1 cellular context compared by ENCODE assay signal in genomic region chr4:154039435-154040061, GRCh38.
TF ChIP-seq lines count a peak whose summit lies in the region.

No MANE protein-coding gene starts in this region.

TF ChIP-seq in HEK293, 187 proteins besides CTCF, POLR2A, EP300 and RAD21 (continued from another document and continues in another):
- TF ChIP-seq, protein P1, sequence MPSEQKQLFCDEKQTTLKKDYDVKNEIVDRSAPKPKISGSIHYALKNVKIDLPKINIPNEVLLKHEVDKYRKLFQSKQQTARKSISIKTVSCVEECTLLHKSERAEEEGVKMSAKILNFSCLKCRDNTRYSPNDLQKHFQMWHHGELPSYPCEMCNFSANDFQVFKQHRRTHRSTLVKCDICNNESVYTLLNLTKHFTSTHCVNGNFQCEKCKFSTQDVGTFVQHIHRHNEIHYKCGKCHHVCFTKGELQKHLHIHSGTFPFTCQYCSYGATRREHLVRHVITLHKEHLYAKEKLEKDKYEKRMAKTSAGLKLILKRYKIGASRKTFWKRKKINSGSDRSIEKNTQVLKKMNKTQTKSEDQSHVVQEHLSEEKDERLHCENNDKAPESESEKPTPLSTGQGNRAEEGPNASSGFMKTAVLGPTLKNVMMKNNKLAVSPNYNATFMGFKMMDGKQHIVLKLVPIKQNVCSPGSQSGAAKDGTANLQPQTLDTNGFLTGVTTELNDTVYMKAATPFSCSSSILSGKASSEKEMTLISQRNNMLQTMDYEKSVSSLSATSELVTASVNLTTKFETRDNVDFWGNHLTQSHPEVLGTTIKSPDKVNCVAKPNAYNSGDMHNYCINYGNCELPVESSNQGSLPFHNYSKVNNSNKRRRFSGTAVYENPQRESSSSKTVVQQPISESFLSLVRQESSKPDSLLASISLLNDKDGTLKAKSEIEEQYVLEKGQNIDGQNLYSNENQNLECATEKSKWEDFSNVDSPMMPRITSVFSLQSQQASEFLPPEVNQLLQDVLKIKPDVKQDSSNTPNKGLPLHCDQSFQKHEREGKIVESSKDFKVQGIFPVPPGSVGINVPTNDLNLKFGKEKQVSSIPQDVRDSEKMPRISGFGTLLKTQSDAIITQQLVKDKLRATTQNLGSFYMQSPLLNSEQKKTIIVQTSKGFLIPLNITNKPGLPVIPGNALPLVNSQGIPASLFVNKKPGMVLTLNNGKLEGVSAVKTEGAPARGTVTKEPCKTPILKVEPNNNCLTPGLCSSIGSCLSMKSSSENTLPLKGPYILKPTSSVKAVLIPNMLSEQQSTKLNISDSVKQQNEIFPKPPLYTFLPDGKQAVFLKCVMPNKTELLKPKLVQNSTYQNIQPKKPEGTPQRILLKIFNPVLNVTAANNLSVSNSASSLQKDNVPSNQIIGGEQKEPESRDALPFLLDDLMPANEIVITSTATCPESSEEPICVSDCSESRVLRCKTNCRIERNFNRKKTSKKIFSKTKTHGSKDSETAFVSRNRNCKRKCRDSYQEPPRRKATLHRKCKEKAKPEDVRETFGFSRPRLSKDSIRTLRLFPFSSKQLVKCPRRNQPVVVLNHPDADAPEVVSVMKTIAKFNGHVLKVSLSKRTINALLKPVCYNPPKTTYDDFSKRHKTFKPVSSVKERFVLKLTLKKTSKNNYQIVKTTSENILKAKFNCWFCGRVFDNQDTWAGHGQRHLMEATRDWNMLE (tag by site-specific recombination; conservative IDR thresholded peaks at IDR 0.05; ENCODE audit: low read depth): no peak
- TF ChIP-seq GLI2 (tag by site-specific recombination; IDR thresholded peaks at IDR 0.05; ENCODE audit: borderline replicate concordance, low read depth) (no peak), ZNF670 (tag by site-specific recombination; IDR thresholded peaks at IDR 0.05; ENCODE audit: low read depth) (no peak), MZF1 (tag by site-specific recombination; IDR thresholded peaks at IDR 0.05; ENCODE audit: borderline replicate concordance) (peak; percentile 18; the same call in 1 of the 2 replicates), ZNF362 (tag by site-specific recombination; IDR thresholded peaks at IDR 0.05) (peak; percentile 49; the same call in 1 of the 2 replicates), ZNF175 (tag by site-specific recombination; IDR thresholded peaks at IDR 0.05) (no peak), KLF7 (tag by site-specific recombination; IDR thresholded peaks at IDR 0.05; ENCODE audit: borderline replicate concordance) (no peak), ZNF660 (tag by site-specific recombination; IDR thresholded peaks at IDR 0.05) (no peak), OSR2 (tag by site-specific recombination; IDR thresholded peaks at IDR 0.05) (peak; percentile 88), HOXA7 (CRISPR knock-in tag; IDR thresholded peaks at IDR 0.05; ENCODE audit: borderline replicate concordance) (no peak), ZNF488 (tag by site-specific recombination; IDR thresholded peaks at IDR 0.05) (no peak), ZNF610 (tag by site-specific recombination; IDR thresholded peaks at IDR 0.05; ENCODE audit: borderline replicate concordance) (peak; percentile 59; the same call in 1 of the 2 replicates), SCRT2 (tag by site-specific recombination; IDR thresholded peaks at IDR 0.05) (0 out of 2 replicates have a peak, but pooled peaks have one; percentile 9), SP7 (tag by site-specific recombination; IDR thresholded peaks at IDR 0.05) (peak; percentile 86), ZNF426 (tag by site-specific recombination; IDR thresholded peaks at IDR 0.05) (no peak), ZNF121 (tag by site-specific recombination; IDR thresholded peaks at IDR 0.05) (no peak), ZNF658 (tag by site-specific recombination; IDR thresholded peaks at IDR 0.05) (no peak), ZNF473 (tag by site-specific recombination; IDR thresholded peaks at IDR 0.05) (no peak), ZNF48 (tag by site-specific recombination; IDR thresholded peaks at IDR 0.05) (no peak), ZNF266 (tag by site-specific recombination; IDR thresholded peaks at IDR 0.05; ENCODE audit: low read depth) (no peak), PBX3 (CRISPR knock-in tag; IDR thresholded peaks at IDR 0.05) (no peak), ZNF777 (tag by site-specific recombination; IDR thresholded peaks at IDR 0.05; ENCODE audit: borderline replicate concordance) (no peak), ZNF785 (tag by site-specific recombination; IDR thresholded peaks at IDR 0.05) (no peak), ZNF664 (tag by site-specific recombination; IDR thresholded peaks at IDR 0.05) (no peak), FEZF1 (tag by site-specific recombination; IDR thresholded peaks at IDR 0.05) (peak; percentile 84), ZNF561 (tag by site-specific recombination; IDR thresholded peaks at IDR 0.05; ENCODE audit: borderline replicate concordance) (0 out of 2 replicates have a peak, but pooled peaks have one; percentile 28), ZNF707 (tag by site-specific recombination; IDR thresholded peaks at IDR 0.05) (no peak), ZNF626 (tag by site-specific recombination; IDR thresholded peaks at IDR 0.05) (no peak), ZNF510 (tag by site-specific recombination; IDR thresholded peaks at IDR 0.05; ENCODE audit: insufficient replicate concordance) (no peak), ZNF366 (tag by site-specific recombination; conservative IDR thresholded peaks at IDR 0.05) (peak; percentile 76), ZBTB17 (tag by site-specific recombination; IDR thresholded peaks at IDR 0.05) (peak; percentile 53; the same call in 1 of the 2 replicates)
- TF ChIP-seq, protein P2, sequence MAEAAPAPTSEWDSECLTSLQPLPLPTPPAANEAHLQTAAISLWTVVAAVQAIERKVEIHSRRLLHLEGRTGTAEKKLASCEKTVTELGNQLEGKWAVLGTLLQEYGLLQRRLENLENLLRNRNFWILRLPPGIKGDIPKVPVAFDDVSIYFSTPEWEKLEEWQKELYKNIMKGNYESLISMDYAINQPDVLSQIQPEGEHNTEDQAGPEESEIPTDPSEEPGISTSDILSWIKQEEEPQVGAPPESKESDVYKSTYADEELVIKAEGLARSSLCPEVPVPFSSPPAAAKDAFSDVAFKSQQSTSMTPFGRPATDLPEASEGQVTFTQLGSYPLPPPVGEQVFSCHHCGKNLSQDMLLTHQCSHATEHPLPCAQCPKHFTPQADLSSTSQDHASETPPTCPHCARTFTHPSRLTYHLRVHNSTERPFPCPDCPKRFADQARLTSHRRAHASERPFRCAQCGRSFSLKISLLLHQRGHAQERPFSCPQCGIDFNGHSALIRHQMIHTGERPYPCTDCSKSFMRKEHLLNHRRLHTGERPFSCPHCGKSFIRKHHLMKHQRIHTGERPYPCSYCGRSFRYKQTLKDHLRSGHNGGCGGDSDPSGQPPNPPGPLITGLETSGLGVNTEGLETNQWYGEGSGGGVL (tag by site-specific recombination; IDR thresholded peaks at IDR 0.05): no peak
- TF ChIP-seq, protein P3, sequence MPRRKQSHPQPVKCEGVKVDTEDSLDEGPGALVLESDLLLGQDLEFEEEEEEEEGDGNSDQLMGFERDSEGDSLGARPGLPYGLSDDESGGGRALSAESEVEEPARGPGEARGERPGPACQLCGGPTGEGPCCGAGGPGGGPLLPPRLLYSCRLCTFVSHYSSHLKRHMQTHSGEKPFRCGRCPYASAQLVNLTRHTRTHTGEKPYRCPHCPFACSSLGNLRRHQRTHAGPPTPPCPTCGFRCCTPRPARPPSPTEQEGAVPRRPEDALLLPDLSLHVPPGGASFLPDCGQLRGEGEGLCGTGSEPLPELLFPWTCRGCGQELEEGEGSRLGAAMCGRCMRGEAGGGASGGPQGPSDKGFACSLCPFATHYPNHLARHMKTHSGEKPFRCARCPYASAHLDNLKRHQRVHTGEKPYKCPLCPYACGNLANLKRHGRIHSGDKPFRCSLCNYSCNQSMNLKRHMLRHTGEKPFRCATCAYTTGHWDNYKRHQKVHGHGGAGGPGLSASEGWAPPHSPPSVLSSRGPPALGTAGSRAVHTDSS (tag by site-specific recombination; IDR thresholded peaks at IDR 0.05): 0 out of 2 replicates have a peak, but pooled peaks have one; percentile 10
- TF ChIP-seq, protein P4, sequence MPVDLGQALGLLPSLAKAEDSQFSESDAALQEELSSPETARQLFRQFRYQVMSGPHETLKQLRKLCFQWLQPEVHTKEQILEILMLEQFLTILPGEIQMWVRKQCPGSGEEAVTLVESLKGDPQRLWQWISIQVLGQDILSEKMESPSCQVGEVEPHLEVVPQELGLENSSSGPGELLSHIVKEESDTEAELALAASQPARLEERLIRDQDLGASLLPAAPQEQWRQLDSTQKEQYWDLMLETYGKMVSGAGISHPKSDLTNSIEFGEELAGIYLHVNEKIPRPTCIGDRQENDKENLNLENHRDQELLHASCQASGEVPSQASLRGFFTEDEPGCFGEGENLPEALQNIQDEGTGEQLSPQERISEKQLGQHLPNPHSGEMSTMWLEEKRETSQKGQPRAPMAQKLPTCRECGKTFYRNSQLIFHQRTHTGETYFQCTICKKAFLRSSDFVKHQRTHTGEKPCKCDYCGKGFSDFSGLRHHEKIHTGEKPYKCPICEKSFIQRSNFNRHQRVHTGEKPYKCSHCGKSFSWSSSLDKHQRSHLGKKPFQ (tag by site-specific recombination; IDR thresholded peaks at IDR 0.05): no peak
- TF ChIP-seq, protein P5, sequence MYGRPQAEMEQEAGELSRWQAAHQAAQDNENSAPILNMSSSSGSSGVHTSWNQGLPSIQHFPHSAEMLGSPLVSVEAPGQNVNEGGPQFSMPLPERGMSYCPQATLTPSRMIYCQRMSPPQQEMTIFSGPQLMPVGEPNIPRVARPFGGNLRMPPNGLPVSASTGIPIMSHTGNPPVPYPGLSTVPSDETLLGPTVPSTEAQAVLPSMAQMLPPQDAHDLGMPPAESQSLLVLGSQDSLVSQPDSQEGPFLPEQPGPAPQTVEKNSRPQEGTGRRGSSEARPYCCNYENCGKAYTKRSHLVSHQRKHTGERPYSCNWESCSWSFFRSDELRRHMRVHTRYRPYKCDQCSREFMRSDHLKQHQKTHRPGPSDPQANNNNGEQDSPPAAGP (tag by site-specific recombination; IDR thresholded peaks at IDR 0.05): no peak
- TF ChIP-seq, protein P6, sequence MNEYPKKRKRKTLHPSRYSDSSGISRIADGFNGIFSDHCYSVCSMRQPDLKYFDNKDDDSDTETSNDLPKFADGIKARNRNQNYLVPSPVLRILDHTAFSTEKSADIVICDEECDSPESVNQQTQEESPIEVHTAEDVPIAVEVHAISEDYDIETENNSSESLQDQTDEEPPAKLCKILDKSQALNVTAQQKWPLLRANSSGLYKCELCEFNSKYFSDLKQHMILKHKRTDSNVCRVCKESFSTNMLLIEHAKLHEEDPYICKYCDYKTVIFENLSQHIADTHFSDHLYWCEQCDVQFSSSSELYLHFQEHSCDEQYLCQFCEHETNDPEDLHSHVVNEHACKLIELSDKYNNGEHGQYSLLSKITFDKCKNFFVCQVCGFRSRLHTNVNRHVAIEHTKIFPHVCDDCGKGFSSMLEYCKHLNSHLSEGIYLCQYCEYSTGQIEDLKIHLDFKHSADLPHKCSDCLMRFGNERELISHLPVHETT (tag by site-specific recombination; IDR thresholded peaks at IDR 0.05): no peak
- TF ChIP-seq, protein P7, sequence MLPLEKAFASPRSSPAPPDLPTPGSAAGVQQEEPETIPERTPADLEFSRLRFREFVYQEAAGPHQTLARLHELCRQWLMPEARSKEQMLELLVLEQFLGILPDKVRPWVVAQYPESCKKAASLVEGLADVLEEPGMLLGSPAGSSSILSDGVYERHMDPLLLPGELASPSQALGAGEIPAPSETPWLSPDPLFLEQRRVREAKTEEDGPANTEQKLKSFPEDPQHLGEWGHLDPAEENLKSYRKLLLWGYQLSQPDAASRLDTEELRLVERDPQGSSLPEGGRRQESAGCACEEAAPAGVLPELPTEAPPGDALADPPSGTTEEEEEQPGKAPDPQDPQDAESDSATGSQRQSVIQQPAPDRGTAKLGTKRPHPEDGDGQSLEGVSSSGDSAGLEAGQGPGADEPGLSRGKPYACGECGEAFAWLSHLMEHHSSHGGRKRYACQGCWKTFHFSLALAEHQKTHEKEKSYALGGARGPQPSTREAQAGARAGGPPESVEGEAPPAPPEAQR (tag by site-specific recombination; IDR thresholded peaks at IDR 0.05): no peak
- TF ChIP-seq, protein P8, sequence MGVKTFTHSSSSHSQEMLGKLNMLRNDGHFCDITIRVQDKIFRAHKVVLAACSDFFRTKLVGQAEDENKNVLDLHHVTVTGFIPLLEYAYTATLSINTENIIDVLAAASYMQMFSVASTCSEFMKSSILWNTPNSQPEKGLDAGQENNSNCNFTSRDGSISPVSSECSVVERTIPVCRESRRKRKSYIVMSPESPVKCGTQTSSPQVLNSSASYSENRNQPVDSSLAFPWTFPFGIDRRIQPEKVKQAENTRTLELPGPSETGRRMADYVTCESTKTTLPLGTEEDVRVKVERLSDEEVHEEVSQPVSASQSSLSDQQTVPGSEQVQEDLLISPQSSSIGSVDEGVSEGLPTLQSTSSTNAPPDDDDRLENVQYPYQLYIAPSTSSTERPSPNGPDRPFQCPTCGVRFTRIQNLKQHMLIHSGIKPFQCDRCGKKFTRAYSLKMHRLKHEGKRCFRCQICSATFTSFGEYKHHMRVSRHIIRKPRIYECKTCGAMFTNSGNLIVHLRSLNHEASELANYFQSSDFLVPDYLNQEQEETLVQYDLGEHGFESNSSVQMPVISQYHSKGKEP (tag by site-specific recombination; IDR thresholded peaks at IDR 0.05): peak; percentile 78; the same call in 1 of the 2 replicates
